18 cellular contexts compared by ENCODE assay signal in the genomic region with DNA sequence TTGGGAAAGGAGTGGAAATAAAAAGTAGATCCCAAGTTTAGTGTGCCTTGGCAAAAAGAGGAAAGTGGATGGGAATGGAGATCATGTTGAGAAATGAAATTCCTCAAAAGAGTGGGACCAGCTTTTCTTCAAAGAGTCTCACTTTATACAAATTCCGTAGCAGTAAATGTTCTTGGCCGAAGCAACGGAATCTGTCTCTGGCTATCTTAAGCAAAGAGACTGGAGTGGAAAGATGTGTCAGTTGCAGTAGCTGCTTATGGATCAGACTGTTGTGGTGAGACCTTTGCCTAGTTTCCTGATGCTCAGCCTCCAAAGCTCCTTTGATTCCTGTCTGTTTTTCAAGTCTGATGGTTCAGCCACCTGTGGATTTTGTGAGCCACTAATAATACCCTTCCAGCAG.
DNase-seq lines count a peak whose midpoint lies in the region; ATAC-seq and TF ChIP-seq lines count a peak whose summit lies in the region.
"Had no signal": no experiment of that assay in that cellular context is flagged by ENCODE, and none has a peak within 500 bp of the region (broad histone marks: within the 10 kb centered on the region; RNA-seq: fewer than 3 reads in every experiment).

No MANE protein-coding gene starts in this region.

- intact Hi-C loops in left lung (cut with DNase I) = no loop called here
- intact Hi-C loops in CD8-positive, alpha-beta T cell (cut with DNase I, micrococcal nuclease) = no loop called here

- H3K36me3 ChIP-seq in left lung (no peaks in the 10 kb centered on the region), rectal smooth muscle tissue (ENCODE audit: control insufficient read depth, insufficient read depth, low read length) (no peaks in the 10 kb centered on the region)
- H3K36me3 ChIP-seq in CD8-positive, alpha-beta T cell (ENCODE audit: insufficient read depth, low read length) = no peaks in the 10 kb centered on the region

- H3K27ac ChIP-seq in left lung (no peak overlapping the region), rectal smooth muscle tissue (ENCODE audit: low read depth, low read length) (peak overlapping the region; percentile 40)
- H3K27ac ChIP-seq in CD8-positive, alpha-beta T cell (ENCODE audit: low read depth, low read length) = no peak overlapping the region

- H3K9me3 ChIP-seq in left lung = no peaks in the 10 kb centered on the region
- H3K9me3 ChIP-seq in CD8-positive, alpha-beta T cell (ENCODE audit: low read length) = no peaks in the 10 kb centered on the region

- peaks cover 42% of the 10 kb centered on the region for H3K4me1 Mint-ChIP-seq in chondrocyte (ENCODE audit: low read depth)
- no peaks in the 10 kb centered on the region for H3K4me1 Mint-ChIP-seq in CD8-positive, alpha-beta T cell (ENCODE audit: low read depth)

- H3K4me3 Mint-ChIP-seq in chondrocyte (ENCODE audit: unreplicated experiment) = no peak overlapping the region
- no peak overlapping the region for H3K4me3 Mint-ChIP-seq in CD8-positive, alpha-beta T cell

- TF ChIP-seq CTCF in chondrocyte (IDR thresholded peaks at IDR 0.05) = no peak
- TF ChIP-seq CTCF in left lung (IDR thresholded peaks at IDR 0.05) = no peak
- no peak for TF ChIP-seq CTCF in CD8-positive, alpha-beta T cell (IDR thresholded peaks at IDR 0.05)

- in situ Hi-C loops in G401 (cut with HindIII; ENCODE audit: low sequenced_read_pairs) = no loop called here

- peak; percentile 25 for DNase-seq in EH (ENCODE audit: low read depth)
- DNase-seq in chondrocyte (ENCODE audit: low spot score) = no peak
- no peak for DNase-seq in left lung
- no peak for DNase-seq in G401 (ENCODE audit: low spot score)
- DNase-seq in HT-29 (ENCODE audit: low spot score) = no peak
- no peak for DNase-seq in CD8-positive, alpha-beta T cell
- no peak for DNase-seq in activated gamma-delta T cell treated with Interleukin-2 at 50 U/mL for 16 hours
- DNase-seq: C1 segment of cervical spinal cord, DND-41, GF-D8, GOT3, KG1, NCI-H1436, NCI-H2029, NCI-H2171, NCI-H446 had no signal

- H3K27me3 ChIP-seq in left lung = no peaks in the 10 kb centered on the region
- no peaks in the 10 kb centered on the region for H3K27me3 ChIP-seq in rectal smooth muscle tissue (ENCODE audit: control insufficient read depth, insufficient read depth, low read length)
- H3K27me3 ChIP-seq in CD8-positive, alpha-beta T cell (ENCODE audit: insufficient read depth, low read length) = no peaks in the 10 kb centered on the region

- peaks cover 2% of the 10 kb centered on the region for H3K9me3 Mint-ChIP-seq in chondrocyte (ENCODE audit: low read depth)
- H3K9me3 Mint-ChIP-seq in CD8-positive, alpha-beta T cell = no peaks in the 10 kb centered on the region

- CTCF ChIA-PET in CD8-positive, alpha-beta T cell (lab: Charles Lee) = no interaction called here

- ATAC-seq in left lung = peak; percentile 41
- no peak for ATAC-seq in CD8-positive, alpha-beta T cell
- ATAC-seq: Panc1 had no signal

- H3K4me1 ChIP-seq in left lung (peaks cover 0 to 3% of the 10 kb centered on the region in 2 donors), rectal smooth muscle tissue (ENCODE audit: control insufficient read depth, insufficient read depth, low read length) (peaks cover 3% of the 10 kb centered on the region)
- H3K4me1 ChIP-seq in CD8-positive, alpha-beta T cell (ENCODE audit: insufficient read depth, low read length) = no peaks in the 10 kb centered on the region

- H3K27me3 Mint-ChIP-seq in chondrocyte (ENCODE audit: low read depth) = no peaks in the 10 kb centered on the region
- H3K27me3 Mint-ChIP-seq in CD8-positive, alpha-beta T cell (ENCODE audit: low read depth) = no peaks in the 10 kb centered on the region

- peak overlapping the region; percentile 65 for H3K27ac Mint-ChIP-seq in chondrocyte (ENCODE audit: unreplicated experiment)
- no peak overlapping the region for H3K27ac Mint-ChIP-seq in CD8-positive, alpha-beta T cell

- H3K4me3 ChIP-seq in left lung (no peak overlapping the region), rectal smooth muscle tissue (ENCODE audit: low read length) (no peak overlapping the region)
- H3K4me3 ChIP-seq in CD8-positive, alpha-beta T cell (ENCODE audit: low read depth, low read length) = no peak overlapping the region

- no peaks in the 10 kb centered on the region for H3K36me3 Mint-ChIP-seq in chondrocyte (ENCODE audit: low read depth)
- peaks cover 3% of the 10 kb centered on the region for H3K36me3 Mint-ChIP-seq in CD8-positive, alpha-beta T cell

- H3K9ac ChIP-seq in rectal smooth muscle tissue (ENCODE audit: low read length) = no peak overlapping the region

- POLR2A ChIA-PET in CD8-positive, alpha-beta T cell (lab: Charles Lee) = interaction anchor here (0.5 kb wide), 1 partner anchor 353 kb away, joined by 3 read pairs; no protein-coding TSS in a partner anchor
